Comparison of ENCODE assay signal across 8 cellular contexts in genomic region chr17:32142038-32142856, GRCh38. TPM values are rescaled to one million over a fixed set of nuclear protein-coding genes. Genes with fewer than 3 reads are reported as not detected.
DNase-seq lines count a peak whose midpoint lies in the region; ATAC-seq, FAIRE-seq and TF ChIP-seq lines count a peak whose summit lies in the region.

RHOT1 (plus strand) TSS chr17:32142502; CDS start chr17:32142693, 191 bp downstream.

- ATAC-seq in GM18907 (IDR thresholded peaks at IDR 0.05; ENCODE audit: unreplicated experiment) (peak; percentile 79), HG03175 (IDR thresholded peaks at IDR 0.05; ENCODE audit: unreplicated experiment) (peak; percentile 73), HepG2 (peak; percentile 85)

- POLR2A ChIA-PET in HepG2 (lab: Yijun Ruan, JAX) = interaction anchor here (0.9 kb wide), 1 partner anchor 211 kb away, joined by 3 read pairs; no protein-coding TSS in a partner anchor

- intact Hi-C loops in HepG2 (cut with micrococcal nuclease; ENCODE audit: unreplicated experiment) = loop anchor here (10.0 kb wide), 1 partner anchor 63 kb away; no protein-coding TSS in a partner anchor

- 1% methylated on average over 14 of the region's 84 CpGs for WGBS in HepG2 (ENCODE audit: low lambda C conversion rate)

- no peak for TF ChIP-seq EP300 in HepG2 (IDR thresholded peaks at IDR 0.05; ENCODE audit: low read depth in 2 of 2, low read length in 2 of 2)
- no peak for TF ChIP-seq EP300 in HepG2 (CRISPR knock-in tag; IDR thresholded peaks at IDR 0.05; ENCODE audit: borderline replicate concordance)

- peaks cover 1 to 3% of the 10 kb centered on the region in 2 experiments; a peak in 1 of 5 replicates for H3K36me3 ChIP-seq in HepG2 (replicated peaks in 1 of 2; ENCODE audit: control insufficient read depth in 1 of 2, insufficient read depth in 2 of 2, low read length in 2 of 2)

- peak within 1 kb of the TSS; percentile 76 for H3K9ac ChIP-seq in HepG2 (ENCODE audit: insufficient read depth, low read depth, low read length)

- in situ Hi-C loops in HepG2 (cut with HindIII; ENCODE audit: extremely low pct_ligation_motif_present, low pct_unique_long_range_greater_than_20kb) = no loop called here

- H4K20me1 ChIP-seq in HepG2 (ENCODE audit: insufficient read depth, low read length) = no peaks in the 10 kb centered on the region

- no peaks in the 10 kb centered on the region for H3K9me3 ChIP-seq in HepG2 (ENCODE audit: low read length)

- FAIRE-seq in HepG2 (lab: Jason Lieb, UNC) = no peak

- peak; percentile 46 to 54; a peak in 3 of 4 replicates for TF ChIP-seq POLR2A in HepG2 (IDR thresholded peaks at IDR 0.05; ENCODE audit: insufficient read depth in 1 of 2, low read depth in 2 of 2, low read length in 2 of 2)

- no peaks in the 10 kb centered on the region; a peak in 2 of 5 replicates for H3K27me3 ChIP-seq in HepG2 (ENCODE audit: control insufficient read depth in 1 of 2, insufficient read depth in 2 of 2, low read length in 2 of 2)

- CTCF ChIA-PET in HepG2 (lab: Yijun Ruan, JAX; ENCODE audit: low intra/inter-chr PET ratio, low total read pairs) = no interaction called here

- H3K27ac ChIP-seq in coronary artery = peak within 1 kb of the TSS; percentile 74 to 90
- peak within 1 kb of the TSS; percentile 79 for H3K27ac ChIP-seq in HepG2 (ENCODE audit: extremely low read length, insufficient read depth, low read length)

- TF ChIP-seq RAD21 in HepG2 (CRISPR knock-in tag; IDR thresholded peaks at IDR 0.05) = no peak

- H3K79me2 ChIP-seq in HepG2 (ENCODE audit: insufficient read depth, low read length) = peaks cover 18% of the 10 kb centered on the region

- peak within 1 kb of the TSS; percentile 86 for H3K4me2 ChIP-seq in HepG2 (ENCODE audit: low read depth, low read length)

- H3K4me3 ChIP-seq in AG09309 (ENCODE audit: control insufficient read depth, low read depth, low read length) (peak within 1 kb of the TSS; percentile 91), coronary artery (peak within 1 kb of the TSS; percentile 90), HepG2 (replicated peaks in 1 of 3; ENCODE audit: insufficient read depth in 1 of 3, low read depth in 2 of 3, low read length in 3 of 3) (peak within 1 kb of the TSS; percentile 86 to 100 (median 95))

- H3K4me1 ChIP-seq in HepG2 (ENCODE audit: insufficient read depth, low read length) = peaks cover 44% of the 10 kb centered on the region

- DNase-seq in AG09309 (ENCODE audit: low read depth) = peak; percentile 69
- DNase-seq in NCI-H446 (lab: John Stamatoyannopoulos, UW) = peak; percentile 62 to 82
- peak; percentile 62 to 66 for DNase-seq in activated CD4-positive, alpha-beta T cell treated with anti-CD3 and anti-CD28 coated beads for 4 hours
- peak; percentile 87 for DNase-seq in coronary artery (ENCODE audit: low spot score)
- peak; percentile 73 for DNase-seq in HepG2 (ENCODE audit: low spot score)
- DNase-seq in stimulated activated CD4-positive, alpha-beta T cell treated with anti-CD3 and anti-CD28 coated beads, Interleukin-4, amount 100 ng/mL, for 1 hour = peak; percentile 79

- peak; percentile 36 for TF ChIP-seq CTCF in AG09309 (IDR thresholded peaks at IDR 0.05; ENCODE audit: control insufficient read depth, insufficient read depth, low read depth, low read length, missing control alignments)
- TF ChIP-seq CTCF in coronary artery (IDR thresholded peaks at IDR 0.05) = peak; percentile 34
- peak; percentile 76 for TF ChIP-seq CTCF in HepG2 (CRISPR knock-in tag; IDR thresholded peaks at IDR 0.05)

- BruUV-seq in HepG2 (replicated peaks; lab: Mats Ljungman, UMichigan) = no TSS peak

- H2AFZ ChIP-seq in HepG2 (ENCODE audit: low read length) = peak within 1 kb of the TSS; percentile 94

TF ChIP-seq in HepG2, 621 proteins besides CTCF, POLR2A, EP300 and RAD21 (continues in another document):
- TF ChIP-seq PATZ1 (CRISPR knock-in tag; IDR thresholded peaks at IDR 0.05) (peak; percentile 47), ZNF414 (CRISPR knock-in tag; IDR thresholded peaks at IDR 0.05) (peak; percentile 86; the same call in 1 of the 2 replicates), PHF21A (CRISPR knock-in tag; IDR thresholded peaks at IDR 0.05) (no peak), SMAD3 (CRISPR knock-in tag; IDR thresholded peaks at IDR 0.05) (no peak), ONECUT2 (CRISPR knock-in tag; IDR thresholded peaks at IDR 0.05) (no peak), RBAK (CRISPR knock-in tag; IDR thresholded peaks at IDR 0.05) (no peak), JARID2 (CRISPR knock-in tag; IDR thresholded peaks at IDR 0.05; ENCODE audit: insufficient replicate concordance) (no peak), ZNF44 (CRISPR knock-in tag; IDR thresholded peaks at IDR 0.05) (no peak), ZNF672 (CRISPR knock-in tag; IDR thresholded peaks at IDR 0.05) (no peak), ASH2L (IDR thresholded peaks at IDR 0.05; ENCODE audit: insufficient read length, low read depth, low read length) (peak; percentile 65), ZNF557 (CRISPR knock-in tag; IDR thresholded peaks at IDR 0.05) (no peak), CAMTA2 (CRISPR knock-in tag; IDR thresholded peaks at IDR 0.05; ENCODE audit: borderline replicate concordance) (no peak), ZSCAN25 (CRISPR knock-in tag; IDR thresholded peaks at IDR 0.05) (peak; percentile 90), ZNF83 (CRISPR knock-in tag; IDR thresholded peaks at IDR 0.05; ENCODE audit: borderline replicate concordance) (no peak), MEIS1 (CRISPR knock-in tag; IDR thresholded peaks at IDR 0.05; ENCODE audit: borderline replicate concordance) (no peak), ZNF607 (CRISPR knock-in tag; IDR thresholded peaks at IDR 0.05; ENCODE audit: borderline replicate concordance) (peak; percentile 52)

RNA-seq across cellular contexts. Expression of gene RHOT1, which starts in this region (rescaled TPM):
- total RNA-seq in HepG2 (2016; rRNA removed; fragmentation: Illumina TruSeq; extraction: Trizol) = 25.6 and 29.5 TPM in 2 replicates
- total RNA-seq in HepG2 (2016; cell fraction: cytosol; rRNA removed; fragmentation: Illumina TruSeq; extraction: Trizol; ENCODE audit: low read depth) = 16.0 and 18.5 TPM in 2 replicates
- total RNA-seq in HepG2 (2016; cell fraction: insoluble cytoplasmic fraction; rRNA removed; fragmentation: Illumina TruSeq; extraction: Trizol) = 28.1 and 32.3 TPM in 2 replicates
- total RNA-seq in HepG2 (2016; cell fraction: membrane; rRNA removed; fragmentation: Illumina TruSeq; extraction: Trizol) = 28.9 and 30.2 TPM in 2 replicates
- 26.9 and 28.2 TPM in 2 replicates for total RNA-seq in HepG2 (2016; cell fraction: nucleus; rRNA removed; fragmentation: Illumina TruSeq; extraction: Trizol)
- 32.5 and 41.5 TPM in 2 replicates for polyA plus RNA-seq in HepG2 (2011; rRNA removed)
- polyA plus RNA-seq in HepG2 (2011; cell fraction: cytosol; rRNA removed) = 18.7 and 30.4 TPM in 2 replicates
- polyA plus RNA-seq in HepG2 (2011; cell fraction: nucleus; rRNA removed) = 9.7 and 15.2 TPM in 2 replicates
- 16.7 and 20.5 TPM in 2 replicates for polyA plus RNA-seq in HepG2 (2012)
- polyA plus RNA-seq in HepG2 (2016; cell fraction: cytosol; fragmentation: Illumina TruSeq; extraction: Trizol; ENCODE audit: low read depth) = 7.1 and 8.2 TPM in 2 replicates
- polyA plus RNA-seq in HepG2 (2016; cell fraction: insoluble cytoplasmic fraction; fragmentation: Illumina TruSeq; extraction: Trizol; ENCODE audit: low read depth) = 29.2 and 30.8 TPM in 2 replicates
- 20.4 and 22.8 TPM in 2 replicates for polyA plus RNA-seq in HepG2 (2016; cell fraction: membrane; fragmentation: Illumina TruSeq; extraction: Trizol; ENCODE audit: low read depth)
- polyA plus RNA-seq in HepG2 (2016; cell fraction: nucleus; fragmentation: Illumina TruSeq; extraction: Trizol; ENCODE audit: insufficient read depth, low read depth) = 28.3 and 30.5 TPM in 2 replicates
- polyA minus RNA-seq in HepG2 (2011; rRNA and poly(A)+ RNA removed; ENCODE audit: low replicate concordance) = 19.0 and 20.1 TPM in 2 replicates
- polyA minus RNA-seq in HepG2 (2011; cell fraction: cytosol; rRNA and poly(A)+ RNA removed) = 17.0 and 19.7 TPM in 2 replicates
- polyA minus RNA-seq in HepG2 (2011; cell fraction: nucleus; rRNA and poly(A)+ RNA removed) = 48.0 and 48.5 TPM in 2 replicates

Comparison
In these comparisons a context has a peak if more than half of its experiments do, and no peak if none do; other contexts are left out.
1. Peak in every context shown above with its lines: DNase-seq, ATAC-seq, H3K4me3 ChIP-seq and H3K27ac ChIP-seq.